In the genomic region with DNA sequence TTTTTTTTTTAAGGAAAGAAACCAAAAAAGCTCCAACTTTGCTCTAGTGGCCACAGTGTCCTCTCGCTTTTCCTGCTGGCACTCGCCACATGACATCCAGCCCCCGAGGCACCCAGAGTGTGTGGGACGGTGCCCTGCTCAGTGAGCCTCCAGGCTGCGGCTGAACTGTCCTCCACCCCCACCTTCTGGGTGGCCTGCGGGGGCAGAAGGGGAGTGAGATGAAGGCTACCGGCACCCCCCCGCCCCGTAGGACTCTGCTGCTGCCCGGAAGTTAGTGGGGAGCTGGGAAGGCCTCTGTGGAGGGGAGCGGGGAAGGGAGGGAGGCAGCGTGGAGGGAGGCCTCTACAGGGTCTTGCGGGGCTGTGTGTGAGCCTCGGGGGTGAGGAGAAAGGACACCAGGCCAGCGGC, we compare ENCODE assay signal across 1 cellular context.
TF ChIP-seq lines count a peak whose summit lies in the region.

No MANE protein-coding gene starts in this region.

TF ChIP-seq in GM23338, 12 proteins besides CTCF, POLR2A, EP300 and RAD21:
- TF ChIP-seq ZNF114 (CRISPR knock-in tag; IDR thresholded peaks at IDR 0.05) (no peak), NANOG (IDR thresholded peaks at IDR 0.05; ENCODE audit: borderline replicate concordance) (no peak), POLR2AphosphoS5 (IDR thresholded peaks at IDR 0.05; ENCODE audit: low read depth) (no peak), REST (IDR thresholded peaks at IDR 0.05; ENCODE audit: unreplicated experiment) (no peak)
- TF ChIP-seq, protein P1, sequence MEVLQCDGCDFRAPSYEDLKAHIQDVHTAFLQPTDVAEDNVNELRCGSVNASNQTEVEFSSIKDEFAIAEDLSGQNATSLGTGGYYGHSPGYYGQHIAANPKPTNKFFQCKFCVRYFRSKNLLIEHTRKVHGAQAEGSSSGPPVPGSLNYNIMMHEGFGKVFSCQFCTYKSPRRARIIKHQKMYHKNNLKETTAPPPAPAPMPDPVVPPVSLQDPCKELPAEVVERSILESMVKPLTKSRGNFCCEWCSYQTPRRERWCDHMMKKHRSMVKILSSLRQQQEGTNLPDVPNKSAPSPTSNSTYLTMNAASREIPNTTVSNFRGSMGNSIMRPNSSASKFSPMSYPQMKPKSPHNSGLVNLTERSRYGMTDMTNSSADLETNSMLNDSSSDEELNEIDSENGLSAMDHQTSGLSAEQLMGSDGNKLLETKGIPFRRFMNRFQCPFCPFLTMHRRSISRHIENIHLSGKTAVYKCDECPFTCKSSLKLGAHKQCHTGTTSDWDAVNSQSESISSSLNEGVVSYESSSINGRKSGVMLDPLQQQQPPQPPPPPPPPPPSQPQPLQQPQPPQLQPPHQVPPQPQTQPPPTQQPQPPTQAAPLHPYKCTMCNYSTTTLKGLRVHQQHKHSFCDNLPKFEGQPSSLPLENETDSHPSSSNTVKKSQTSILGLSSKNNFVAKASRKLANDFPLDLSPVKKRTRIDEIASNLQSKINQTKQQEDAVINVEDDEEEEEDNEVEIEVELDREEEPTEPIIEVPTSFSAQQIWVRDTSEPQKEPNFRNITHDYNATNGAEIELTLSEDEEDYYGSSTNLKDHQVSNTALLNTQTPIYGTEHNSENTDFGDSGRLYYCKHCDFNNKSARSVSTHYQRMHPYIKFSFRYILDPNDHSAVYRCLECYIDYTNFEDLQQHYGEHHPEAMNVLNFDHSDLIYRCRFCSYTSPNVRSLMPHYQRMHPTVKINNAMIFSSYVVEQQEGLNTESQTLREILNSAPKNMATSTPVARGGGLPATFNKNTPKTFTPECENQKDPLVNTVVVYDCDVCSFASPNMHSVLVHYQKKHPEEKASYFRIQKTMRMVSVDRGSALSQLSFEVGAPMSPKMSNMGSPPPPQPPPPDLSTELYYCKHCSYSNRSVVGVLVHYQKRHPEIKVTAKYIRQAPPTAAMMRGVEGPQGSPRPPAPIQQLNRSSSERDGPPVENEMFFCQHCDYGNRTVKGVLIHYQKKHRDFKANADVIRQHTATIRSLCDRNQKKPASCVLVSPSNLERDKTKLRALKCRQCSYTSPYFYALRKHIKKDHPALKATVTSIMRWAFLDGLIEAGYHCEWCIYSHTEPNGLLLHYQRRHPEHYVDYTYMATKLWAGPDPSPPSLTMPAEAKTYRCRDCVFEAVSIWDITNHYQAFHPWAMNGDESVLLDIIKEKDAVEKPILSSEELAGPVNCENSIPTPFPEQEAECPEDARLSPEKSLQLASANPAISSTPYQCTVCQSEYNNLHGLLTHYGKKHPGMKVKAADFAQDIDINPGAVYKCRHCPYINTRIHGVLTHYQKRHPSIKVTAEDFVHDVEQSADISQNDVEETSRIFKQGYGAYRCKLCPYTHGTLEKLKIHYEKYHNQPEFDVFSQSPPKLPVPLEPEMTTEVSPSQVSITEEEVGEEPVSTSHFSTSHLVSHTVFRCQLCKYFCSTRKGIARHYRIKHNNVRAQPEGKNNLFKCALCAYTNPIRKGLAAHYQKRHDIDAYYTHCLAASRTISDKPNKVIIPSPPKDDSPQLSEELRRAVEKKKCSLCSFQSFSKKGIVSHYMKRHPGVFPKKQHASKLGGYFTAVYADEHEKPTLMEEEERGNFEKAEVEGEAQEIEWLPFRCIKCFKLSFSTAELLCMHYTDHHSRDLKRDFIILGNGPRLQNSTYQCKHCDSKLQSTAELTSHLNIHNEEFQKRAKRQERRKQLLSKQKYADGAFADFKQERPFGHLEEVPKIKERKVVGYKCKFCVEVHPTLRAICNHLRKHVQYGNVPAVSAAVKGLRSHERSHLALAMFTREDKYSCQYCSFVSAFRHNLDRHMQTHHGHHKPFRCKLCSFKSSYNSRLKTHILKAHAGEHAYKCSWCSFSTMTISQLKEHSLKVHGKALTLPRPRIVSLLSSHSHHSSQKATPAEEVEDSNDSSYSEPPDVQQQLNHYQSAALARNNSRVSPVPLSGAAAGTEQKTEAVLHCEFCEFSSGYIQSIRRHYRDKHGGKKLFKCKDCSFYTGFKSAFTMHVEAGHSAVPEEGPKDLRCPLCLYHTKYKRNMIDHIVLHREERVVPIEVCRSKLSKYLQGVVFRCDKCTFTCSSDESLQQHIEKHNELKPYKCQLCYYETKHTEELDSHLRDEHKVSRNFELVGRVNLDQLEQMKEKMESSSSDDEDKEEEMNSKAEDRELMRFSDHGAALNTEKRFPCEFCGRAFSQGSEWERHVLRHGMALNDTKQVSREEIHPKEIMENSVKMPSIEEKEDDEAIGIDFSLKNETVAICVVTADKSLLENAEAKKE (CRISPR knock-in tag; IDR thresholded peaks at IDR 0.05) = no peak
TF ChIP-seq in GM23338: peak in this region for 0.
